ENCODE assay signal across 7 cellular contexts in the genomic region with DNA sequence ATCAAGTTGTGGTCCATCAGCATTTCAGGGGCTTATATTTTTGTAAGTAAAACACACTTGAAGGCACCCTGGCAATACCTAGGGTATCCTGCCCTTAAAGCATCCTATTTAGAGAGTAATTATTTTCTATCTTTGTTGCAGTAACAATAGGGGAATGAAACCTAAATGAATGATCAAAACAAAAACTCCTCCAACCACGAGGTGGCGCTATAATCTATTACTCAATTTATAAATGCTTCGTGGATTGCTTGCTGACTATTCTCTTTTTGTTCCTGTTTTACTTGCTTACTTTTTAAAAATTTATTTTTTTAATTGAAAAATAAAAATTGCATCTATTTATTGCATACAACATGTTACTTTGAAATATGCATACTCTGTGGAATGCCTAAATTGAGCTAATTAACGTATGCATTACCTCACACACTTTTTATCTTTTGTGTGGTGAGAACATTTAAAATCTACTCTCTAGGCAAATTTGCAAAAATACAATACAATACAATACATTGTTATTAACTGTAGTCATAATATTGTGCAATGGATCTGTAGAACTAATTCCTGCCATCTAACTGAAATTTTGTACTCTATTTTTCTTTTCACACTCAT.
A peak's percentile ranks its signal among the peaks of the same experiment; 100 is the strongest.
DNase-seq lines count a peak whose midpoint lies in the region; ATAC-seq and TF ChIP-seq lines count a peak whose summit lies in the region.

No MANE protein-coding gene starts in this region.

- intact Hi-C loops in Panc1 (cut with micrococcal nuclease; ENCODE audit: unreplicated experiment) (loop anchor here (5.0 to 10.0 kb wide), 2 partner anchors 175 to 513 kb away; no protein-coding TSS in a partner anchor), esophagus squamous epithelium (cut with DNase I) (loop anchor here (5.0 kb wide), 1 partner anchor 175 kb away; no protein-coding TSS in a partner anchor)

- no peaks in the 10 kb centered on the region for H3K36me3 ChIP-seq in DND-41 (ENCODE audit: insufficient read depth, low read length)
- H3K36me3 ChIP-seq in Panc1 (ENCODE audit: control insufficient read depth, insufficient read depth, low read length): no peaks in the 10 kb centered on the region
- H3K36me3 ChIP-seq in esophagus squamous epithelium: no peaks in the 10 kb centered on the region

- no peaks in the 10 kb centered on the region for H3K9me3 Mint-ChIP-seq in HFFc6

- no peaks in the 10 kb centered on the region for H4K20me1 ChIP-seq in DND-41 (ENCODE audit: insufficient read depth, low read length)

- no peak for ATAC-seq in DND-41 (ENCODE audit: insufficient read depth, low read depth)
- no peak for ATAC-seq in Panc1
- ATAC-seq in HG03439 (IDR thresholded peaks at IDR 0.05; ENCODE audit: unreplicated experiment): no peak

- no peak overlapping the region for H3K27ac Mint-ChIP-seq in HFFc6

- no peak overlapping the region for H2AFZ ChIP-seq in DND-41 (ENCODE audit: low read depth, low read length)

- no TSS peak for BruUV-seq in Panc1 (replicated peaks; lab: Mats Ljungman, UMichigan)

- TF ChIP-seq POLR2A in esophagus squamous epithelium (IDR thresholded peaks at IDR 0.05): no peak

- H3K79me2 ChIP-seq in DND-41 (ENCODE audit: insufficient read depth, low read length): no peaks in the 10 kb centered on the region

- H3K4me3 Mint-ChIP-seq in HFFc6: no peak overlapping the region

- CTCF ChIA-PET in Panc1 (lab: Charles Lee): interaction anchor here (0.6 to 1.0 kb wide), 2 partner anchors 21 to 175 kb away, joined by 3 to 4 read pairs; no protein-coding TSS in a partner anchor

- in situ Hi-C loops in Panc1 (cut with HindIII; ENCODE audit: low pct_unique_long_range_greater_than_20kb, low sequenced_read_pairs): no loop called here

- no peaks in the 10 kb centered on the region for H3K36me3 Mint-ChIP-seq in HFFc6 (ENCODE audit: low read depth)

- 21 to 24% methylated on average over 4 of the region's 4 CpGs for WGBS in esophagus squamous epithelium, 2 donors

- DNase-seq in DND-41: peak; percentile 11
- peak; percentile 40 for DNase-seq in HFFc6
- DNase-seq in Panc1 (ENCODE audit: low read depth, low spot score): peak; percentile 22
- DNase-seq in esophagus squamous epithelium (lab: John Stamatoyannopoulos, UW): no peak
- DNase-seq in retina: peak; percentile 25
- no peak for DNase-seq in AG08396 (ENCODE audit: low spot score)

- H3K9me3 ChIP-seq in DND-41 (ENCODE audit: insufficient read depth, low read length, severe bottlenecking) (no peaks in the 10 kb centered on the region), Panc1 (ENCODE audit: control insufficient read depth, insufficient read depth, low read depth, low read length) (no peaks in the 10 kb centered on the region), esophagus squamous epithelium (no peaks in the 10 kb centered on the region)

- H3K4me1 Mint-ChIP-seq in HFFc6 (ENCODE audit: low read depth): peaks cover 29% of the 10 kb centered on the region

- H3K9ac ChIP-seq in DND-41 (ENCODE audit: low read depth, low read length): no peak overlapping the region

- no peak overlapping the region for H3K27ac ChIP-seq in DND-41 (ENCODE audit: low read length)
- H3K27ac ChIP-seq in Panc1 (ENCODE audit: low read length): no peak overlapping the region
- no peak overlapping the region for H3K27ac ChIP-seq in esophagus squamous epithelium

- H3K4me1 ChIP-seq in DND-41 (ENCODE audit: insufficient read depth, low read length) (no peaks in the 10 kb centered on the region), Panc1 (ENCODE audit: control insufficient read depth, insufficient read depth, low read length) (no peaks in the 10 kb centered on the region), esophagus squamous epithelium (peaks cover 0 to 3% (median 0%) of the 10 kb centered on the region in 3 donors)

- POLR2A ChIA-PET in Panc1 (lab: Charles Lee): no interaction called here

- H3K27me3 ChIP-seq in DND-41 (ENCODE audit: insufficient read depth, low read length, poor library complexity) (peaks cover 3% of the 10 kb centered on the region), Panc1 (ENCODE audit: control insufficient read depth, insufficient read depth, low read length) (peaks cover 10% of the 10 kb centered on the region; the same call in 1 of the 2 replicates), esophagus squamous epithelium (no peaks in the 10 kb centered on the region)

- TF ChIP-seq CTCF in DND-41 (IDR thresholded peaks at IDR 0.05; ENCODE audit: borderline replicate concordance, extremely low read depth, low read length, poor library complexity, severe bottlenecking) (peak; percentile 66), HFFc6 (IDR thresholded peaks at IDR 0.05) (peak; percentile 96), Panc1 (IDR thresholded peaks at IDR 0.05) (peak; percentile 73; the same call in 1 of the 2 replicates), esophagus squamous epithelium (IDR thresholded peaks at IDR 0.05) (peak; percentile 14 to 67 (median 53))

- H3K27me3 Mint-ChIP-seq in HFFc6 (ENCODE audit: insufficient read depth): peaks cover 2% of the 10 kb centered on the region; the same call in 1 of the 2 replicates

- H3K4me2 ChIP-seq in DND-41 (ENCODE audit: insufficient read depth, low read length): no peak overlapping the region

- H3K4me3 ChIP-seq in DND-41 (ENCODE audit: low read depth in 1 of 2, low read length in 2 of 2) (no peak overlapping the region), Panc1 (ENCODE audit: low read depth in 2 of 2, low read length in 2 of 2) (no peak overlapping the region), esophagus squamous epithelium (no peak overlapping the region)

Comparison
In these comparisons a context has a peak if more than half of its experiments do, and no peak if none do; other contexts are left out.
1. DNase-seq: peak in DND-41 (single experiment), HFFc6 (single experiment), Panc1 (single experiment) and retina (single experiment); none in esophagus squamous epithelium (single experiment) and AG08396 (single experiment).
2. Peak in every context shown above with its lines, with median percentiles within 50 percentile points of each other: CTCF ChIP-seq.